Comparison of ENCODE assay signal across 12 cellular contexts in genomic region chr17:57369509-57369945, GRCh38.
A peak's percentile ranks its signal among the peaks of the same experiment; 100 is the strongest.
DNase-seq lines count a peak whose midpoint lies in the region; ATAC-seq and TF ChIP-seq lines count a peak whose summit lies in the region.
"Had no signal": no experiment of that assay in that cellular context is flagged by ENCODE, and none has a peak within 500 bp of the region (broad histone marks: within the 10 kb centered on the region; RNA-seq: fewer than 3 reads in every experiment).

No MANE protein-coding gene starts in this region.

- peaks cover 11% of the 10 kb centered on the region for H3K79me1 ChIP-seq in mesendoderm (ENCODE audit: low read length)

- no peak overlapping the region for H3K18ac ChIP-seq in mesendoderm (ENCODE audit: low read length)

- TSS peak; percentile 61 for BruUV-seq in mammary epithelial cell (replicated peaks; lab: Mats Ljungman, UMichigan)

- no peak overlapping the region for H2BK120ac ChIP-seq in mesendoderm (ENCODE audit: low read depth, low read length)

- H3K79me2 ChIP-seq in mammary epithelial cell (ENCODE audit: insufficient read depth, low read length) (peaks cover 6% of the 10 kb centered on the region), osteoblast (ENCODE audit: insufficient read depth, low read length) (no peaks in the 10 kb centered on the region), mesendoderm (ENCODE audit: control insufficient read depth, insufficient read depth, low read length) (no peaks in the 10 kb centered on the region)

- H3K56ac ChIP-seq in mesendoderm (ENCODE audit: low read length): no peak overlapping the region

- H2BK15ac ChIP-seq in mesendoderm (replicated peaks; ENCODE audit: low read depth): no peak overlapping the region

- H3K27me3 ChIP-seq in mammary epithelial cell (ENCODE audit: insufficient read depth, low read length) (no peaks in the 10 kb centered on the region), osteoblast (ENCODE audit: insufficient read depth, low read length) (no peaks in the 10 kb centered on the region), mesendoderm (ENCODE audit: insufficient read depth, low read length, poor library complexity) (no peaks in the 10 kb centered on the region)
- H3K27me3 ChIP-seq: ascending aorta had no signal

- peak overlapping the region; percentile 10 for H2AFZ ChIP-seq in mammary epithelial cell (ENCODE audit: low read depth, low read length)
- H2AFZ ChIP-seq in osteoblast (ENCODE audit: low read length): no peak overlapping the region

- peak overlapping the region; percentile 51 for H3K9ac ChIP-seq in mammary epithelial cell (ENCODE audit: insufficient read depth, low read length)
- H3K9ac ChIP-seq in mesendoderm (ENCODE audit: low read length): no peak overlapping the region

- CTCF ChIA-PET in mammary epithelial cell (lab: Charles Lee; ENCODE audit: low non-redundant PET): no interaction called here

- H4K20me1 ChIP-seq in mammary epithelial cell (ENCODE audit: insufficient read depth, low read length) (no peaks in the 10 kb centered on the region), osteoblast (ENCODE audit: insufficient read depth, low read length) (no peaks in the 10 kb centered on the region)

- H2AK5ac ChIP-seq in mesendoderm (ENCODE audit: low read length): no peak overlapping the region

- H3K4me3 ChIP-seq in mammary epithelial cell (replicated peaks in 1 of 3; ENCODE audit: insufficient read depth in 1 of 3, low read depth in 2 of 3, low read length in 3 of 3) (no peak overlapping the region), osteoblast (ENCODE audit: insufficient read depth, low read length) (no peak overlapping the region), mesendoderm (ENCODE audit: low read length) (no peak overlapping the region)
- H3K4me3 ChIP-seq: ascending aorta, thoracic aorta had no signal

- ATAC-seq in GM19025 (IDR thresholded peaks at IDR 0.05; ENCODE audit: low read depth, unreplicated experiment): peak; percentile 12
- peak; percentile 40 for ATAC-seq in HG03135 (IDR thresholded peaks at IDR 0.05; ENCODE audit: unreplicated experiment)

- H3K36me3 ChIP-seq in mammary epithelial cell (ENCODE audit: insufficient read depth, low read length): no peaks in the 10 kb centered on the region
- H3K36me3 ChIP-seq in osteoblast (ENCODE audit: insufficient read depth, low read length): no peaks in the 10 kb centered on the region
- H3K36me3 ChIP-seq in mesendoderm (ENCODE audit: control insufficient read depth, insufficient read depth, low read length): no peaks in the 10 kb centered on the region
- H3K36me3 ChIP-seq: ascending aorta, thoracic aorta had no signal

- TF ChIP-seq CTCF in mammary epithelial cell (conservative IDR thresholded peaks at IDR 0.05 in 1 of 2, IDR thresholded peaks at IDR 0.05 in 1 of 2; ENCODE audit: extremely low read depth in 1 of 2, insufficient read depth in 1 of 2, low read depth in 1 of 2, low read length in 2 of 2) (no peak), osteoblast (IDR thresholded peaks at IDR 0.05; ENCODE audit: extremely low read depth, low read depth, low read length) (no peak)

- no peak overlapping the region for H3K23ac ChIP-seq in mesendoderm (ENCODE audit: low read length)

- peaks cover 4% of the 10 kb centered on the region for H3K9me3 ChIP-seq in mammary epithelial cell (replicated peaks; ENCODE audit: insufficient read depth, low read length)
- H3K9me3 ChIP-seq in osteoblast (ENCODE audit: low read depth, low read length): peaks cover 1% of the 10 kb centered on the region
- H3K9me3 ChIP-seq: ascending aorta had no signal

- H3K4me2 ChIP-seq in mammary epithelial cell (ENCODE audit: insufficient read depth, low read depth, low read length): peak overlapping the region; percentile 74
- H3K4me2 ChIP-seq in osteoblast (ENCODE audit: insufficient read depth, low read length): no peak overlapping the region
- H3K4me2 ChIP-seq in mesendoderm (ENCODE audit: low read length): no peak overlapping the region

- no peak overlapping the region for H4K8ac ChIP-seq in mesendoderm (ENCODE audit: low read depth, low read length)

- intact Hi-C loops in mammary epithelial cell (cut with micrococcal nuclease): no loop called here

- DNase-seq in mammary epithelial cell (peak; percentile 23), osteoblast (ENCODE audit: insufficient read length, low spot score, missing footprints) (no peak), mesendoderm (no peak), mesenteric fat pad (ENCODE audit: low spot score) (no peak)
- DNase-seq in stimulated activated CD4-positive, alpha-beta T cell treated with anti-CD3 and anti-CD28 coated beads, Interleukin-15, amount 100 ng/mL, for 24 hours: no peak
- DNase-seq in stimulated activated CD4-positive, alpha-beta T cell treated with anti-CD3 and anti-CD28 coated beads, Interleukin-4, amount 100 ng/mL, for 4 hours: no peak
- DNase-seq: activated CD4-positive, alpha-beta T cell treated with anti-CD3 and anti-CD28 coated beads for 48 hours; NCI-H1105 had no signal

- no peak overlapping the region for H2BK5ac ChIP-seq in mesendoderm (ENCODE audit: low read length)

- in situ Hi-C loops in mammary epithelial cell (cut with MboI; ENCODE audit: low sequenced_read_pairs in 2 of 2): no loop called here

- peak overlapping the region; percentile 88 for H3K27ac ChIP-seq in mammary epithelial cell (ENCODE audit: insufficient read depth, low read depth, low read length)
- H3K27ac ChIP-seq in osteoblast (ENCODE audit: low read depth, low read length): peak overlapping the region; percentile 41
- no peak overlapping the region for H3K27ac ChIP-seq in mesendoderm (ENCODE audit: low read depth, low read length)
- H3K27ac ChIP-seq: ascending aorta, thoracic aorta had no signal

- H3K4me1 ChIP-seq in mammary epithelial cell (ENCODE audit: insufficient read depth, low read length) (peaks cover 39% of the 10 kb centered on the region), osteoblast (ENCODE audit: insufficient read depth, low read length) (peaks cover 7% of the 10 kb centered on the region), mesendoderm (ENCODE audit: control insufficient read depth, low read depth, low read length) (peaks cover 8% of the 10 kb centered on the region)

- dilution Hi-C loops in mammary epithelial cell (cut with HindIII; ENCODE audit: low sequenced_read_pairs): loop anchor here (5.0 kb wide), 1 partner anchor 107 kb away; no protein-coding TSS in a partner anchor

- 42% methylated on average over 2 of the region's 2 CpGs for WGBS in mammary epithelial cell (ENCODE audit: low coverage, missing lambda C conversion rate)
- no CpG with 5 or more reads among the region's 2 CpGs for WGBS in mesendoderm (ENCODE audit: extremely low coverage, insufficient coverage, low lambda C conversion rate)

- H4K5ac ChIP-seq in mesendoderm (ENCODE audit: low read length): no peak overlapping the region

- H3K4ac ChIP-seq in mesendoderm (ENCODE audit: low read depth, low read length): no peak overlapping the region
